ENCODE assay signal across 8 cellular contexts in genomic region chr11:83070878-83071640, GRCh38. TPM values are rescaled to one million over a fixed set of nuclear protein-coding genes. Genes with fewer than 3 reads are reported as not detected.
DNase-seq lines count a peak whose midpoint lies in the region; ATAC-seq and TF ChIP-seq lines count a peak whose summit lies in the region.

No MANE protein-coding gene starts in this region.

- H3K4me1 ChIP-seq in BLaER1 treated with 17β-estradiol and CSF1 and Interleukin-3, amounts not matched to agents 10 nM and 100 nM, result peaks cover 22 to 47% (median 28%) of the 10 kb centered on the region in 10 experiments
- peaks cover 18% of the 10 kb centered on the region for H3K4me1 ChIP-seq in neural progenitor cell

- peaks cover 27 to 35% (median 33%) of the 10 kb centered on the region in 11 experiments for H3K27me3 ChIP-seq in BLaER1 treated with 17β-estradiol and CSF1 and Interleukin-3, amounts not matched to agents 10 nM and 100 nM
- peaks cover 17% of the 10 kb centered on the region for H3K27me3 ChIP-seq in neural progenitor cell

- H3K9me3 ChIP-seq in BLaER1 treated with 17β-estradiol and CSF1 and Interleukin-3, amounts not matched to agents 10 nM and 100 nM (replicated peaks in 1 of 11), result no peaks in the 10 kb centered on the region
- no peaks in the 10 kb centered on the region for H3K9me3 ChIP-seq in neural progenitor cell (ENCODE audit: low read depth)

- no peak overlapping the region for H3K4me3 Mint-ChIP-seq in activated CD8-positive, alpha-beta T cell treated with anti-CD3 and anti-CD28 coated beads, Interleukin-2, amount 10 ng/mL, durations not matched to agents 7 days and 5 days
- no peak overlapping the region for H3K4me3 Mint-ChIP-seq in neural progenitor cell

- peak overlapping the region; percentile 76 to 99 (median 96) for H3K9ac ChIP-seq in BLaER1 treated with 17β-estradiol and CSF1 and Interleukin-3, amounts not matched to agents 10 nM and 100 nM
- peak overlapping the region; percentile 67 for H3K9ac ChIP-seq in neural progenitor cell

- H2AFZ ChIP-seq in neural progenitor cell (replicated peaks), result peak overlapping the region; percentile 85

- no peak for TF ChIP-seq CTCF in fibroblast of mammary gland (conservative IDR thresholded peaks at IDR 0.05; ENCODE audit: control insufficient read depth, insufficient read depth, low read depth, low read length)
- no peak for TF ChIP-seq CTCF in neural progenitor cell (IDR thresholded peaks at IDR 0.05)

- H3K36me3 Mint-ChIP-seq in activated CD8-positive, alpha-beta T cell treated with anti-CD3 and anti-CD28 coated beads, Interleukin-2, amount 10 ng/mL, durations not matched to agents 7 days and 5 days (ENCODE audit: low read depth), result peaks cover 25% of the 10 kb centered on the region
- peaks cover 16% of the 10 kb centered on the region for H3K36me3 Mint-ChIP-seq in neural progenitor cell

- H3K4me1 Mint-ChIP-seq in activated CD8-positive, alpha-beta T cell treated with anti-CD3 and anti-CD28 coated beads, Interleukin-2, amount 10 ng/mL, durations not matched to agents 7 days and 5 days (ENCODE audit: low read depth), result peaks cover 28% of the 10 kb centered on the region
- H3K4me1 Mint-ChIP-seq in neural progenitor cell, result peaks cover 28% of the 10 kb centered on the region

- H3K27ac ChIP-seq in BLaER1 treated with 17β-estradiol and CSF1 and Interleukin-3, amounts not matched to agents 10 nM and 100 nM, result peak overlapping the region in 9 of 11 experiments; percentile 25 to 99 (median 93); a peak in 14 of 22 replicates
- no peak overlapping the region for H3K27ac ChIP-seq in neural progenitor cell

- peak overlapping the region; percentile 73 to 96 (median 80) for H3K4me3 ChIP-seq in BLaER1 treated with 17β-estradiol and CSF1 and Interleukin-3, amounts not matched to agents 10 nM and 100 nM
- H3K4me3 ChIP-seq in fibroblast of mammary gland (ENCODE audit: control insufficient read depth, low read depth, low read length), result peak overlapping the region; percentile 70
- peak overlapping the region; percentile 93 for H3K4me3 ChIP-seq in neural progenitor cell

- peak; percentile 39 for DNase-seq in activated CD8-positive, alpha-beta T cell treated with anti-CD3 and anti-CD28 coated beads, Interleukin-2, amount 10 ng/mL, durations not matched to agents 7 days and 5 days
- DNase-seq in fibroblast of mammary gland (ENCODE audit: low read depth) (peak; percentile 27), neural progenitor cell (ENCODE audit: low spot score) (peak; percentile 60), T1000 (lab: John Stamatoyannopoulos, UW) (no peak), glomerular visceral epithelial cell (ENCODE audit: extremely low spot score) (no peak), NCI-H1436 (lab: John Stamatoyannopoulos, UW) (no peak)

- peaks cover 8% of the 10 kb centered on the region for H3F3A ChIP-seq in neural progenitor cell (ENCODE audit: low read depth)

- H3K79me2 ChIP-seq in neural progenitor cell (ENCODE audit: low read depth), result peaks cover 40% of the 10 kb centered on the region

- POLR2A ChIA-PET in activated CD8-positive, alpha-beta T cell treated with anti-CD3 and anti-CD28 coated beads, Interleukin-2, amount 10 ng/mL, durations not matched to agents 7 days and 5 days (lab: Charles Lee), result interaction anchor here (0.5 to 7.7 kb wide), 10 partner anchors 8 to 215 kb away, joined by 3 to 68 read pairs (median 4); partner anchors contain the start of genes CCDC90B, DDIAS, PCF11 and PRCP

- no peaks in the 10 kb centered on the region for H3K27me3 Mint-ChIP-seq in activated CD8-positive, alpha-beta T cell treated with anti-CD3 and anti-CD28 coated beads, Interleukin-2, amount 10 ng/mL, durations not matched to agents 7 days and 5 days (ENCODE audit: low read depth)
- peaks cover 3% of the 10 kb centered on the region for H3K27me3 Mint-ChIP-seq in neural progenitor cell (ENCODE audit: insufficient read depth, low read depth)

- no peaks in the 10 kb centered on the region for H3K9me3 Mint-ChIP-seq in activated CD8-positive, alpha-beta T cell treated with anti-CD3 and anti-CD28 coated beads, Interleukin-2, amount 10 ng/mL, durations not matched to agents 7 days and 5 days (ENCODE audit: insufficient read depth)
- H3K9me3 Mint-ChIP-seq in neural progenitor cell, result peaks cover 2% of the 10 kb centered on the region

- CTCF ChIA-PET in activated CD8-positive, alpha-beta T cell treated with anti-CD3 and anti-CD28 coated beads, Interleukin-2, amount 10 ng/mL, durations not matched to agents 7 days and 5 days (lab: Charles Lee), result interaction anchor here (1.0 to 2.9 kb wide), 13 partner anchors 8 to 204 kb away, joined by 3 to 11 read pairs (median 4); partner anchors contain the start of gene PRCP

- H3K36me3 ChIP-seq in BLaER1 treated with 17β-estradiol and CSF1 and Interleukin-3, amounts not matched to agents 10 nM and 100 nM, result peaks cover 14 to 33% (median 20%) of the 10 kb centered on the region in 11 experiments; a peak in 19 of 22 replicates
- peaks cover 7% of the 10 kb centered on the region for H3K36me3 ChIP-seq in neural progenitor cell

- peak; percentile 0 for ATAC-seq in HG02763 (IDR thresholded peaks at IDR 0.05; ENCODE audit: unreplicated experiment)
- no peak for ATAC-seq in activated CD8-positive, alpha-beta T cell treated with anti-CD3 and anti-CD28 coated beads, Interleukin-2, amount 10 ng/mL, durations not matched to agents 7 days and 5 days

- H3K4me2 ChIP-seq in BLaER1 treated with 17β-estradiol and CSF1 and Interleukin-3, amounts not matched to agents 10 nM and 100 nM, result peak overlapping the region; percentile 90 to 98 (median 93)
- H3K4me2 ChIP-seq in neural progenitor cell, result peak overlapping the region; percentile 85

- peaks cover 0 to 14% (median 0%) of the 10 kb centered on the region in 11 experiments; a peak in 5 of 22 replicates for H4K20me1 ChIP-seq in BLaER1 treated with 17β-estradiol and CSF1 and Interleukin-3, amounts not matched to agents 10 nM and 100 nM
- no peaks in the 10 kb centered on the region for H4K20me1 ChIP-seq in neural progenitor cell (ENCODE audit: low read depth)

- no peak overlapping the region for H3K27ac Mint-ChIP-seq in activated CD8-positive, alpha-beta T cell treated with anti-CD3 and anti-CD28 coated beads, Interleukin-2, amount 10 ng/mL, durations not matched to agents 7 days and 5 days
- H3K27ac Mint-ChIP-seq in neural progenitor cell, result no peak overlapping the region

RNA-seq across cellular contexts. Expression of gene RAB30, which starts 0.6 kb away (rescaled TPM):
- 10 to 100 TPM in 1 of 2 experiments, 1 to 10 TPM in 1; 8.8 to 13.3 TPM for total RNA-seq in activated CD8-positive, alpha-beta T cell treated with anti-CD3 and anti-CD28 coated beads, Interleukin-2, amount 10 ng/mL, durations not matched to agents 7 days and 5 days
- 3.6 and 12.3 TPM in 2 replicates for total RNA-seq in neural progenitor cell (ENCODE audit: low replicate concordance)

Comparison
In these comparisons a context has a peak if more than half of its experiments do, and no peak if none do; other contexts are left out.
1. DNase-seq: peak in activated CD8-positive, alpha-beta T cell treated with anti-CD3 and anti-CD28 coated beads, Interleukin-2, amount 10 ng/mL, durations not matched to agents 7 days and 5 days (single experiment), fibroblast of mammary gland (single experiment) and neural progenitor cell (single experiment); none in T1000 (single experiment), glomerular visceral epithelial cell (single experiment) and NCI-H1436 (single experiment).
2. Peak in every context shown above with its lines, with median percentiles within 50 percentile points of each other: H3K4me3 ChIP-seq.